In genomic region chr12:468671-469389, GRCh38 we compare ENCODE assay signal across 17 cellular contexts. TPM values are rescaled to one million over a fixed set of nuclear protein-coding genes. Genes with fewer than 3 reads are reported as not detected.
DNase-seq lines count a peak whose midpoint lies in the region; ATAC-seq and TF ChIP-seq lines count a peak whose summit lies in the region.
"Had no signal": no experiment of that assay in that cellular context is flagged by ENCODE, and none has a peak within 500 bp of the region (broad histone marks: within the 10 kb centered on the region; RNA-seq: fewer than 3 reads in every experiment).

No MANE protein-coding gene starts in this region.

- H3K4me1 ChIP-seq in cardiac muscle cell (ENCODE audit: low read depth) (peaks cover 33% of the 10 kb centered on the region), ascending aorta (peaks cover 8 to 44% of the 10 kb centered on the region in 2 donors), thoracic aorta (ENCODE audit: control insufficient read depth in 1 of 2, low read depth in 2 of 2) (peaks cover 20 to 83% of the 10 kb centered on the region in 2 donors)

- H3K27me3 ChIP-seq in cardiac muscle cell (no peaks in the 10 kb centered on the region), ascending aorta (no peaks in the 10 kb centered on the region), thoracic aorta (replicated peaks; ENCODE audit: insufficient read depth) (no peaks in the 10 kb centered on the region)

- no peaks in the 10 kb centered on the region for H3K36me3 ChIP-seq in cardiac muscle cell
- H3K36me3 ChIP-seq in ascending aorta: no peaks in the 10 kb centered on the region
- no peaks in the 10 kb centered on the region for H3K36me3 ChIP-seq in thoracic aorta

- H3K4me3 ChIP-seq in cardiac muscle cell (no peak overlapping the region), ascending aorta (no peak overlapping the region), thoracic aorta (no peak overlapping the region)
- H3K4me3 ChIP-seq: GM23248, skin epidermis had no signal

- intact Hi-C loops in Right ventricle myocardium superior (cut with DNase I) (no loop called here), ascending aorta (cut with DNase I) (loop anchor here (10.0 kb wide), 1 partner anchor 346 kb away; no protein-coding TSS in a partner anchor)
- intact Hi-C loops in activated T-helper 2 cell treated with anti-CD3 and anti-CD28 coated beads, Interferon-gamma antibody, Interleukin-2, Interleukin-4, amounts not matched to agents 10 μg/mL and 5 μg/mL and 100 μg/mL, durations not matched to agents 14 hours and 24 hours and 36 hours (cut with micrococcal nuclease): no loop called here

- no peak overlapping the region for H3K4me3 Mint-ChIP-seq in activated T-helper 2 cell treated with anti-CD3 and anti-CD28 coated beads, Interferon-gamma antibody, Interleukin-2, Interleukin-4, amounts not matched to agents 10 μg/mL and 5 μg/mL and 100 μg/mL, durations not matched to agents 14 hours and 24 hours and 36 hours (ENCODE audit: low read depth)
- H3K4me3 Mint-ChIP-seq: activated B cell treated with CpG ODN at 0.5 μM for 24 hours; CD4-positive, CD25-positive, alpha-beta regulatory T cell; mesothelial cell of epicardium had no signal

- H3K36me3 Mint-ChIP-seq in activated T-helper 2 cell treated with anti-CD3 and anti-CD28 coated beads, Interferon-gamma antibody, Interleukin-2, Interleukin-4, amounts not matched to agents 10 μg/mL and 5 μg/mL and 100 μg/mL, durations not matched to agents 14 hours and 24 hours and 36 hours (ENCODE audit: low read depth): no peaks in the 10 kb centered on the region
- H3K36me3 Mint-ChIP-seq: CD4-positive, CD25-positive, alpha-beta regulatory T cell; mesothelial cell of epicardium had no signal

- H3K27ac Mint-ChIP-seq in activated T-helper 2 cell treated with anti-CD3 and anti-CD28 coated beads, Interferon-gamma antibody, Interleukin-2, Interleukin-4, amounts not matched to agents 10 μg/mL and 5 μg/mL and 100 μg/mL, durations not matched to agents 14 hours and 24 hours and 36 hours: no peak overlapping the region
- H3K27ac Mint-ChIP-seq: activated B cell treated with CpG ODN at 0.5 μM for 24 hours, mesothelial cell of epicardium had no signal

- H3K27ac ChIP-seq in cardiac muscle cell (peak overlapping the region; percentile 33), ascending aorta (peak overlapping the region; percentile 66 to 79), thoracic aorta (peak overlapping the region; percentile 56 to 86)
- H3K27ac ChIP-seq: GM23248, skin epidermis had no signal

- no peaks in the 10 kb centered on the region for H3K9me3 Mint-ChIP-seq in activated T-helper 2 cell treated with anti-CD3 and anti-CD28 coated beads, Interferon-gamma antibody, Interleukin-2, Interleukin-4, amounts not matched to agents 10 μg/mL and 5 μg/mL and 100 μg/mL, durations not matched to agents 14 hours and 24 hours and 36 hours
- H3K9me3 Mint-ChIP-seq: activated B cell treated with CpG ODN at 0.5 μM for 24 hours, mesothelial cell of epicardium had no signal

- TF ChIP-seq CTCF in cardiac muscle cell (IDR thresholded peaks at IDR 0.05; ENCODE audit: low read depth, low read length): no peak
- no peak for TF ChIP-seq CTCF in ascending aorta (IDR thresholded peaks at IDR 0.05)
- TF ChIP-seq CTCF in thoracic aorta (IDR thresholded peaks at IDR 0.05): no peak

- no peaks in the 10 kb centered on the region for H3K4me1 Mint-ChIP-seq in activated T-helper 2 cell treated with anti-CD3 and anti-CD28 coated beads, Interferon-gamma antibody, Interleukin-2, Interleukin-4, amounts not matched to agents 10 μg/mL and 5 μg/mL and 100 μg/mL, durations not matched to agents 14 hours and 24 hours and 36 hours (ENCODE audit: low read depth)
- H3K4me1 Mint-ChIP-seq: CD4-positive, CD25-positive, alpha-beta regulatory T cell had no signal

- ATAC-seq in Right ventricle myocardium superior (ENCODE audit: poor library complexity) (no peak), thoracic aorta (ENCODE audit: insufficient number of reproducible peaks, low FRiP score, low read depth) (peak; percentile 27), HG02840 (IDR thresholded peaks at IDR 0.05; ENCODE audit: low FRiP score, unreplicated experiment) (no peak)

- DNase-seq in cardiac muscle cell (ENCODE audit: low read depth in 1 of 2, low spot score in 1 of 2): no peak
- DNase-seq in Right ventricle myocardium superior: no peak
- DNase-seq in ascending aorta (ENCODE audit: low spot score in 2 of 2): peak in 1 of 2 donors; percentile 78
- DNase-seq in iris pigment epithelial cell (ENCODE audit: low read depth): peak; percentile 44
- DNase-seq in thoracic aorta (ENCODE audit: low spot score): no peak
- DNase-seq in activated T-helper 2 cell treated with anti-CD3 and anti-CD28 coated beads, Interferon-gamma antibody, Interleukin-2, Interleukin-4, amounts not matched to agents 10 μg/mL and 5 μg/mL and 100 μg/mL, durations not matched to agents 14 hours and 24 hours and 36 hours (ENCODE audit: low spot score): no peak
- DNase-seq in NK-92 (lab: John Stamatoyannopoulos, UW; ENCODE audit: unreplicated experiment): no peak
- DNase-seq: activated B cell treated with CpG ODN at 0.5 μM for 24 hours; activated effector memory CD4-positive, alpha-beta T cell treated with Interleukin-2 at 50 U/mL for 16 hours; CD4-positive, CD25-positive, alpha-beta regulatory T cell; GM23248; NCI-H1048; NCI-H774; T-helper 1 cell had no signal

- H3K9me3 ChIP-seq in cardiac muscle cell (ENCODE audit: low read depth) (no peaks in the 10 kb centered on the region), ascending aorta (no peaks in the 10 kb centered on the region), thoracic aorta (no peaks in the 10 kb centered on the region)

- H3K27me3 Mint-ChIP-seq in activated T-helper 2 cell treated with anti-CD3 and anti-CD28 coated beads, Interferon-gamma antibody, Interleukin-2, Interleukin-4, amounts not matched to agents 10 μg/mL and 5 μg/mL and 100 μg/mL, durations not matched to agents 14 hours and 24 hours and 36 hours (ENCODE audit: low read depth): peaks cover 24% of the 10 kb centered on the region

RNA-seq across cellular contexts. Expression of gene B4GALNT3, which starts 9.1 kb away (rescaled TPM):
- 38.6 and 39.2 TPM in 2 replicates for total RNA-seq in cardiac muscle cell
- 23.7 and 26.4 TPM in 2 replicates for polyA plus RNA-seq in cardiac muscle cell
- total RNA-seq in Right ventricle myocardium superior: 32.1 TPM
- total RNA-seq in ascending aorta: 10.4 TPM
- total RNA-seq in thoracic aorta: 10 to 100 TPM; 16.8 to 22.3 TPM
- total RNA-seq in activated T-helper 2 cell treated with anti-CD3 and anti-CD28 coated beads, Interferon-gamma antibody, Interleukin-2, Interleukin-4, amounts not matched to agents 10 μg/mL and 5 μg/mL and 100 μg/mL, durations not matched to agents 14 hours and 24 hours and 36 hours: 6.5 and 6.9 TPM in 2 replicates
- total RNA-seq: activated B cell treated with CpG ODN at 0.5 μM for 24 hours had no signal
- polyA plus RNA-seq: GM23248 had no signal
